Comparison of ENCODE assay signal across 12 cellular contexts in genomic region chr18:61334491-61334850, GRCh38. TPM values are rescaled to one million over a fixed set of nuclear protein-coding genes. Genes with fewer than 3 reads are reported as not detected.
DNase-seq lines count a peak whose midpoint lies in the region; ATAC-seq and TF ChIP-seq lines count a peak whose summit lies in the region.
"Had no signal": no experiment of that assay in that cellular context is flagged by ENCODE, and none has a peak within 500 bp of the region (broad histone marks: within the 10 kb centered on the region; RNA-seq: fewer than 3 reads in every experiment).

No MANE protein-coding gene starts in this region.

- H2BK120ac ChIP-seq in H9 (ENCODE audit: low read depth, low read length, poor library complexity, severe bottlenecking) = no peak overlapping the region

- H2AK5ac ChIP-seq in H9 (ENCODE audit: insufficient read length, low read length) = no peak overlapping the region

- H3K9me3 ChIP-seq in H9 (ENCODE audit: control insufficient read depth, low read depth, low read length) = no peaks in the 10 kb centered on the region
- H3K9me3 ChIP-seq: colonic mucosa, thyroid gland had no signal

- POLR2A ChIA-PET in activated CD4-positive, alpha-beta memory T cell treated with anti-CD3 and anti-CD28 coated beads, Interleukin-2, amount 10 ng/mL, durations not matched to agents 7 days and 5 days (lab: Charles Lee) = no interaction called here

- H3K23ac ChIP-seq in H9 (ENCODE audit: insufficient read length, low read depth, low read length) = no peak overlapping the region

- no peak overlapping the region for H3K14ac ChIP-seq in H9 (ENCODE audit: insufficient read depth, low read length)

- peaks cover 10% of the 10 kb centered on the region for H3K23me2 ChIP-seq in H9 (ENCODE audit: insufficient read length, low read depth, low read length, poor library complexity, severe bottlenecking)

- no peak overlapping the region for H2BK20ac ChIP-seq in H9 (ENCODE audit: low read depth, low read length, poor library complexity, severe bottlenecking)

- no peak for ATAC-seq in stimulated activated effector memory CD8-positive, alpha-beta T cell treated with anti-CD3 and anti-CD28 coated beads, Interleukin-12 subunit alpha, Interleukin-12 subunit beta, amount 100 ng/mL, for 72 hours
- ATAC-seq in HG03097 (IDR thresholded peaks at IDR 0.05; ENCODE audit: low FRiP score, unreplicated experiment) = no peak
- ATAC-seq: HCT116 had no signal

- no peaks in the 10 kb centered on the region for H3K4me1 ChIP-seq in H9 (ENCODE audit: insufficient read depth, low read length)
- H3K4me1 ChIP-seq: colonic mucosa, thyroid gland had no signal

- H3K27me3 Mint-ChIP-seq in H9 (ENCODE audit: low read depth) = peaks cover 62% of the 10 kb centered on the region
- peaks cover 46% of the 10 kb centered on the region for H3K27me3 Mint-ChIP-seq in chondrocyte (ENCODE audit: low read depth)
- peaks cover 22% of the 10 kb centered on the region for H3K27me3 Mint-ChIP-seq in activated CD4-positive, alpha-beta memory T cell treated with anti-CD3 and anti-CD28 coated beads, Interleukin-2, amount 10 ng/mL, durations not matched to agents 7 days and 5 days

- H3K79me2 ChIP-seq in H9 (ENCODE audit: insufficient read depth, low read length) = no peaks in the 10 kb centered on the region

- TF ChIP-seq POLR2A in erythroblast (IDR thresholded peaks at IDR 0.05; ENCODE audit: low read length) = no peak

- H3K4ac ChIP-seq in H9 (ENCODE audit: low read depth, low read length) = no peak overlapping the region

- H3K9ac ChIP-seq in H9 (ENCODE audit: extremely low read depth, insufficient read length, low read length) = peak overlapping the region; percentile 34

- no peak overlapping the region for H2AFZ ChIP-seq in H9 (ENCODE audit: low read length)

- no peaks in the 10 kb centered on the region for H3K36me3 Mint-ChIP-seq in H9 (ENCODE audit: insufficient read depth in 1 of 3, low read depth in 3 of 3)
- H3K36me3 Mint-ChIP-seq in chondrocyte (ENCODE audit: low read depth) = no peaks in the 10 kb centered on the region
- H3K36me3 Mint-ChIP-seq in stimulated activated effector memory CD8-positive, alpha-beta T cell treated with anti-CD3 and anti-CD28 coated beads, Interleukin-12 subunit alpha, Interleukin-12 subunit beta, amount 100 ng/mL, for 72 hours = no peaks in the 10 kb centered on the region
- no peaks in the 10 kb centered on the region for H3K36me3 Mint-ChIP-seq in activated CD4-positive, alpha-beta memory T cell treated with anti-CD3 and anti-CD28 coated beads, Interleukin-2, amount 10 ng/mL, durations not matched to agents 7 days and 5 days (ENCODE audit: low read depth)

- H4K5ac ChIP-seq in H9 (ENCODE audit: insufficient read length, low read depth, low read length) = no peak overlapping the region

- no peak overlapping the region for H3K56ac ChIP-seq in H9 (ENCODE audit: insufficient read length, low read depth, low read length)

- no CpG with 5 or more reads among the region's 13 CpGs for WGBS in H9 (ENCODE audit: extremely low coverage, insufficient read length, low lambda C conversion rate)

- no peaks in the 10 kb centered on the region for H4K20me1 ChIP-seq in H9 (ENCODE audit: control insufficient read depth, insufficient read depth, insufficient read length)

- CTCF ChIA-PET in activated CD4-positive, alpha-beta memory T cell treated with anti-CD3 and anti-CD28 coated beads, Interleukin-2, amount 10 ng/mL, durations not matched to agents 7 days and 5 days (lab: Charles Lee) = no interaction called here

- no peak overlapping the region for H3K18ac ChIP-seq in H9 (ENCODE audit: insufficient read length, low read depth, low read length)

- H3T11ph ChIP-seq in H9 (ENCODE audit: low read length) = no peak overlapping the region

- H3K4me3 Mint-ChIP-seq in H9 (peak overlapping the region; percentile 78 to 92), chondrocyte (ENCODE audit: unreplicated experiment) (peak overlapping the region; percentile 67)
- peak overlapping the region; percentile 35 for H3K4me3 Mint-ChIP-seq in stimulated activated effector memory CD8-positive, alpha-beta T cell treated with anti-CD3 and anti-CD28 coated beads, Interleukin-12 subunit alpha, Interleukin-12 subunit beta, amount 100 ng/mL, for 72 hours
- H3K4me3 Mint-ChIP-seq in activated CD4-positive, alpha-beta memory T cell treated with anti-CD3 and anti-CD28 coated beads, Interleukin-2, amount 10 ng/mL, durations not matched to agents 7 days and 5 days = no peak overlapping the region

- H3K27ac Mint-ChIP-seq in H9 (no peak overlapping the region), chondrocyte (ENCODE audit: unreplicated experiment) (no peak overlapping the region)
- no peak overlapping the region for H3K27ac Mint-ChIP-seq in stimulated activated effector memory CD8-positive, alpha-beta T cell treated with anti-CD3 and anti-CD28 coated beads, Interleukin-12 subunit alpha, Interleukin-12 subunit beta, amount 100 ng/mL, for 72 hours
- no peak overlapping the region for H3K27ac Mint-ChIP-seq in activated CD4-positive, alpha-beta memory T cell treated with anti-CD3 and anti-CD28 coated beads, Interleukin-2, amount 10 ng/mL, durations not matched to agents 7 days and 5 days

- no peak overlapping the region for H2BK15ac ChIP-seq in H9 (ENCODE audit: low read depth, low read length)

- H4K8ac ChIP-seq in H9 (replicated peaks; ENCODE audit: insufficient read length, low read depth, low read length) = no peak overlapping the region

- no peak overlapping the region for H3K27ac ChIP-seq in H9 (ENCODE audit: insufficient read length, low read depth, low read length)
- H3K27ac ChIP-seq: colonic mucosa, thyroid gland had no signal

- no peak overlapping the region for H2BK12ac ChIP-seq in H9 (ENCODE audit: insufficient read length, low read depth, low read length)

- H4K91ac ChIP-seq in H9 (ENCODE audit: insufficient read length, low read depth, low read length) = no peak overlapping the region

- peaks cover 4% of the 10 kb centered on the region; the same call in 1 of the 2 replicates for H3K27me3 ChIP-seq in H9 (ENCODE audit: insufficient read depth, low read length)
- H3K27me3 ChIP-seq: thyroid gland had no signal

- no peaks in the 10 kb centered on the region for H3K79me1 ChIP-seq in H9 (ENCODE audit: insufficient read depth, low read depth, low read length, poor library complexity, severe bottlenecking)

- H3K9me3 Mint-ChIP-seq in H9 (no peaks in the 10 kb centered on the region), chondrocyte (ENCODE audit: low read depth) (no peaks in the 10 kb centered on the region)
- H3K9me3 Mint-ChIP-seq in stimulated activated effector memory CD8-positive, alpha-beta T cell treated with anti-CD3 and anti-CD28 coated beads, Interleukin-12 subunit alpha, Interleukin-12 subunit beta, amount 100 ng/mL, for 72 hours = no peaks in the 10 kb centered on the region
- H3K9me3 Mint-ChIP-seq in activated CD4-positive, alpha-beta memory T cell treated with anti-CD3 and anti-CD28 coated beads, Interleukin-2, amount 10 ng/mL, durations not matched to agents 7 days and 5 days = no peaks in the 10 kb centered on the region

- H3K4me2 ChIP-seq in H9 (ENCODE audit: insufficient read depth, insufficient read length, low read length) = peak overlapping the region; percentile 77

- DNase-seq in H9 (peak; percentile 34), chondrocyte (ENCODE audit: low spot score) (no peak), inferior parietal cortex (ENCODE audit: extremely low spot score) (peak; percentile 73), erythroblast (lab: John Stamatoyannopoulos, UW) (no peak), NCI-H2107 treated with DMSO at 0.1 percent for 48 hours (lab: John Stamatoyannopoulos, UW; ENCODE audit: unreplicated experiment) (no peak)
- no peak for DNase-seq in stimulated activated effector memory CD8-positive, alpha-beta T cell treated with anti-CD3 and anti-CD28 coated beads, Interleukin-12 subunit alpha, Interleukin-12 subunit beta, amount 100 ng/mL, for 72 hours (ENCODE audit: low spot score in 2 of 2)
- no peak for DNase-seq in activated CD4-positive, alpha-beta memory T cell treated with anti-CD3 and anti-CD28 coated beads, Interleukin-2, amount 10 ng/mL, durations not matched to agents 7 days and 5 days
- DNase-seq: colonic mucosa, NCI-H2227 treated with DMSO at 0.1 percent for 48 hours, thyroid gland had no signal

- H3K4me1 Mint-ChIP-seq in H9 = peaks cover 12% of the 10 kb centered on the region in 2 experiments
- peaks cover 26% of the 10 kb centered on the region for H3K4me1 Mint-ChIP-seq in chondrocyte (ENCODE audit: low read depth)
- H3K4me1 Mint-ChIP-seq in stimulated activated effector memory CD8-positive, alpha-beta T cell treated with anti-CD3 and anti-CD28 coated beads, Interleukin-12 subunit alpha, Interleukin-12 subunit beta, amount 100 ng/mL, for 72 hours = no peaks in the 10 kb centered on the region
- no peaks in the 10 kb centered on the region for H3K4me1 Mint-ChIP-seq in activated CD4-positive, alpha-beta memory T cell treated with anti-CD3 and anti-CD28 coated beads, Interleukin-2, amount 10 ng/mL, durations not matched to agents 7 days and 5 days

- TF ChIP-seq CTCF in H9 (conservative IDR thresholded peaks at IDR 0.05) (no peak), chondrocyte (IDR thresholded peaks at IDR 0.05) (no peak)

- no peak overlapping the region for H2BK5ac ChIP-seq in H9 (ENCODE audit: insufficient read length, low read length)

RNA-seq across cellular contexts. Expression of gene CDH20, which starts 1.2 kb away (rescaled TPM):
- not detected in 2 replicates for total RNA-seq in H9 (2021)
- total RNA-seq in chondrocyte = not detected in 3 replicates
- total RNA-seq in activated CD4-positive, alpha-beta memory T cell treated with anti-CD3 and anti-CD28 coated beads, Interleukin-2, amount 10 ng/mL, durations not matched to agents 7 days and 5 days = not detected
- total RNA-seq: colonic mucosa had no signal

Comparison
In these comparisons a context has a peak if more than half of its experiments do, and no peak if none do; other contexts are left out.
1. DNase-seq: peak in H9 (single experiment) and inferior parietal cortex (single experiment); none in chondrocyte (single experiment), stimulated activated effector memory CD8-positive, alpha-beta T cell treated with anti-CD3 and anti-CD28 coated beads, Interleukin-12 subunit alpha, Interleukin-12 subunit beta, amount 100 ng/mL, for 72 hours (0 of 2), activated CD4-positive, alpha-beta memory T cell treated with anti-CD3 and anti-CD28 coated beads, Interleukin-2, amount 10 ng/mL, durations not matched to agents 7 days and 5 days (single experiment), erythroblast (0 of 2) and NCI-H2107 treated with DMSO at 0.1 percent for 48 hours (single experiment).